ENCODE assay signal across 27 cellular contexts in the genomic region with DNA sequence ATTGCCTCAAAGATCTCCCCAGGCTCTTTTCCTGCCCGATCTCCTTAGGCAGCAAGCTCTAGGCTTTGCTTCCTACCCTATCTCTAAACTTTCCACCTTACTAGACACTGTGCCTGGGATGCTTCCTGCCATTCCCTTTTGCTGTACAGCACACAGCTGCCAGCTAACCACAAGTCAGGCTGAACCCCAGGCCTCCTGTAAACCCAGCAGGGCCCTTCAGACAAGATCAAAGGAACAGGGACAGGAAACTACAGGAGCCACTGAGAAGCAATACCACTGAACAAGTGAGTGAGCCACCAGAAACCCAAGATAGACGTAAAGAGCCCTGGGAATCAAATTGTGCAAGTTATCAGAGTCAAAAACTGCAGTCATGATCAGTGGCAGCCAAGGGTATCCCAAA.
"Had no signal": no experiment of that assay in that cellular context is flagged by ENCODE, and none has a peak within 500 bp of the region (broad histone marks: within the 10 kb centered on the region; RNA-seq: fewer than 3 reads in every experiment).

No MANE protein-coding gene starts in this region.

- H3K27me3 ChIP-seq: body of pancreas, gastroesophageal sphincter, hepatocyte, neural progenitor cell, tibial artery had no signal

- H3K9me3 ChIP-seq: body of pancreas, gastroesophageal sphincter, spleen, suprapubic skin, tibial artery, upper lobe of right lung had no signal

- H3K36me3 Mint-ChIP-seq: activated CD8-positive, alpha-beta memory T cell treated with anti-CD3 and anti-CD28 coated beads, Interleukin-2, amount 10 ng/mL, durations not matched to agents 7 days and 5 days; activated naive CD8-positive, alpha-beta T cell; mesothelial cell of epicardium; naive B cell; neural progenitor cell had no signal

- H3K27ac Mint-ChIP-seq: activated B cell treated with CpG ODN at 0.5 μM for 24 hours; activated CD8-positive, alpha-beta memory T cell treated with anti-CD3 and anti-CD28 coated beads, Interleukin-2, amount 10 ng/mL, durations not matched to agents 7 days and 5 days; activated CD8-positive, alpha-beta T cell treated with anti-CD3 and anti-CD28 coated beads, Interleukin-2, amount 10 ng/mL, durations not matched to agents 7 days and 5 days; activated naive CD8-positive, alpha-beta T cell; activated T-helper 2 cell treated with anti-CD3 and anti-CD28 coated beads, Interferon-gamma antibody, Interleukin-2, Interleukin-4, amounts not matched to agents 10 μg/mL and 5 μg/mL and 100 μg/mL, durations not matched to agents 14 hours and 24 hours and 36 hours; mesothelial cell of epicardium; naive B cell; neural progenitor cell had no signal

- H2AFZ ChIP-seq: hepatocyte, neural progenitor cell had no signal

- H3K27ac ChIP-seq: body of pancreas, coronary artery, dorsolateral prefrontal cortex, gastroesophageal sphincter, hepatocyte, neural progenitor cell, spleen, suprapubic skin, tibial artery, upper lobe of right lung had no signal

- H3K9ac ChIP-seq: neural progenitor cell had no signal

- H3K4me1 ChIP-seq: gastroesophageal sphincter, neural progenitor cell, spleen, suprapubic skin, tibial artery, upper lobe of right lung had no signal

- H3K27me3 Mint-ChIP-seq: activated CD8-positive, alpha-beta memory T cell treated with anti-CD3 and anti-CD28 coated beads, Interleukin-2, amount 10 ng/mL, durations not matched to agents 7 days and 5 days had no signal

- H3K4me2 ChIP-seq: hepatocyte, neural progenitor cell had no signal

- ATAC-seq: activated CD8-positive, alpha-beta memory T cell treated with anti-CD3 and anti-CD28 coated beads, Interleukin-2, amount 10 ng/mL, durations not matched to agents 7 days and 5 days; activated CD8-positive, alpha-beta T cell treated with anti-CD3 and anti-CD28 coated beads, Interleukin-2, amount 10 ng/mL, durations not matched to agents 7 days and 5 days; body of pancreas; gastroesophageal sphincter; right cardiac atrium; upper lobe of right lung had no signal

- H3K4me3 ChIP-seq: body of pancreas, coronary artery, dorsolateral prefrontal cortex, gastroesophageal sphincter, hepatocyte, neural progenitor cell, spleen, suprapubic skin, tibial artery, upper lobe of right lung had no signal

- H3K9me3 Mint-ChIP-seq: activated B cell treated with CpG ODN at 0.5 μM for 24 hours; activated T-helper 2 cell treated with anti-CD3 and anti-CD28 coated beads, Interferon-gamma antibody, Interleukin-2, Interleukin-4, amounts not matched to agents 10 μg/mL and 5 μg/mL and 100 μg/mL, durations not matched to agents 14 hours and 24 hours and 36 hours; mesothelial cell of epicardium; neural progenitor cell had no signal

- H3K4me1 Mint-ChIP-seq: activated B cell treated with CpG ODN at 0.5 μM for 24 hours, mesothelial cell of epicardium, naive B cell had no signal

- H3K79me2 ChIP-seq: hepatocyte had no signal

- H3K36me3 ChIP-seq: gastroesophageal sphincter, neural progenitor cell, spleen, suprapubic skin, tibial artery, upper lobe of right lung had no signal

- DNase-seq: activated B cell treated with CpG ODN at 0.5 μM for 24 hours; activated CD4-positive, alpha-beta T cell treated with anti-CD3 and anti-CD28 coated beads, Interleukin-2, amount 50 U/mL, for 1 hour; activated CD8-positive, alpha-beta memory T cell treated with anti-CD3 and anti-CD28 coated beads, Interleukin-2, amount 10 ng/mL, durations not matched to agents 7 days and 5 days; activated naive CD4-positive, alpha-beta T cell; activated T-cell treated with anti-CD3 and anti-CD28 coated beads, Interleukin-2, amount 50 U/mL, for 48 hours; anterior cingulate cortex; body of pancreas; dorsolateral prefrontal cortex; effector memory CD4-positive, alpha-beta T cell; erythroblast; kidney; naive B cell; occipital lobe; right cardiac atrium; spleen; stimulated activated naive CD4-positive, alpha-beta T cell; tibial artery; upper lobe of right lung had no signal

- H3K4me3 Mint-ChIP-seq: activated B cell treated with CpG ODN at 0.5 μM for 24 hours; activated CD8-positive, alpha-beta memory T cell treated with anti-CD3 and anti-CD28 coated beads, Interleukin-2, amount 10 ng/mL, durations not matched to agents 7 days and 5 days; activated CD8-positive, alpha-beta T cell treated with anti-CD3 and anti-CD28 coated beads, Interleukin-2, amount 10 ng/mL, durations not matched to agents 7 days and 5 days; activated naive CD8-positive, alpha-beta T cell; mesothelial cell of epicardium; naive B cell; neural progenitor cell had no signal
